In the genomic region with DNA sequence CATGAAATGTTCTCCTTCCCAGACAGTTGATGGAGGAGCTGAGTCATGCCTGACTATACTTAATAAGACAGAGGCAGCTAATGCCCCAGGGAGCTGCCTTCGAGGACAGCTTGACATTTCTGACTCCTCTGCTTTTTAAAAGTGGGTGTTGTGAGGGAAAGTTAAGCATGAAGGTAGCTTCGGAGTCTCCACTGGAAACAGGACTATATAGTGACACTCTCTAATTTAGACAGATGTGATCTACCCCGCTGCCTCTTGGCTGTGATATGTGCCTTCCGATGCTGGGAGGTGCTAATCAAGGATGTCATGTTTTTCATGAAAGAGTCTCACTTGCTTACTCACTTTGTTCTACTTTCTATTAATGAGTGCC, we compare ENCODE assay signal across 8 cellular contexts.
DNase-seq lines count a peak whose midpoint lies in the region; ATAC-seq lines count a peak whose summit lies in the region.

No MANE protein-coding gene starts in this region.

- ATAC-seq in GM19372 (IDR thresholded peaks at IDR 0.05; ENCODE audit: low read depth, unreplicated experiment) (peak; percentile 60), HG03565 (IDR thresholded peaks at IDR 0.05; ENCODE audit: unreplicated experiment) (peak; percentile 55), GM18502 (IDR thresholded peaks at IDR 0.05; ENCODE audit: poor library complexity, unreplicated experiment) (no peak)

- DNase-seq in activated T-cell treated with anti-CD3 and anti-CD28 coated beads, Interleukin-2, amount 50 U/mL, for 48 hours: peak; percentile 58 to 63
- DNase-seq in kidney tubule cell (ENCODE audit: low spot score) (peak; percentile 73), SK-N-DZ (ENCODE audit: low spot score) (no peak)
- DNase-seq in effector CD4-positive, alpha-beta T cell: no peak

- peak overlapping the region; percentile 25 to 80 (median 47); a peak in 19 of 22 replicates for H3K4me2 ChIP-seq in BLaER1 treated with 17β-estradiol and CSF1 and Interleukin-3, amounts not matched to agents 10 nM and 100 nM

- H4K20me1 ChIP-seq in BLaER1 treated with 17β-estradiol and CSF1 and Interleukin-3, amounts not matched to agents 10 nM and 100 nM: no peaks in the 10 kb centered on the region

- H3K4me3 ChIP-seq in BLaER1 treated with 17β-estradiol and CSF1 and Interleukin-3, amounts not matched to agents 10 nM and 100 nM: no peak overlapping the region

- H3K27me3 ChIP-seq in BLaER1 treated with 17β-estradiol and CSF1 and Interleukin-3, amounts not matched to agents 10 nM and 100 nM: no peaks in the 10 kb centered on the region

- H3K36me3 ChIP-seq in BLaER1 treated with 17β-estradiol and CSF1 and Interleukin-3, amounts not matched to agents 10 nM and 100 nM: peaks cover 0 to 13% (median 0%) of the 10 kb centered on the region in 11 experiments; a peak in 4 of 22 replicates

- peak overlapping the region in 9 of 11 experiments; percentile 39 to 67 (median 57); a peak in 17 of 22 replicates for H3K27ac ChIP-seq in BLaER1 treated with 17β-estradiol and CSF1 and Interleukin-3, amounts not matched to agents 10 nM and 100 nM

- peak overlapping the region in 5 of 11 experiments; percentile 5 to 32 (median 14); a peak in 5 of 22 replicates for H3K9ac ChIP-seq in BLaER1 treated with 17β-estradiol and CSF1 and Interleukin-3, amounts not matched to agents 10 nM and 100 nM

- H3K4me1 ChIP-seq in BLaER1 treated with 17β-estradiol and CSF1 and Interleukin-3, amounts not matched to agents 10 nM and 100 nM: peaks cover 17 to 51% (median 36%) of the 10 kb centered on the region in 10 experiments

- 0 out of 22 replicates have a peak, but pooled peaks cover 0 to 7% (median 0%) of the 10 kb centered on the region in 11 experiments for H3K9me3 ChIP-seq in BLaER1 treated with 17β-estradiol and CSF1 and Interleukin-3, amounts not matched to agents 10 nM and 100 nM (replicated peaks in 1 of 11)

Comparison
In these comparisons a context has a peak if more than half of its experiments do, and no peak if none do; other contexts are left out.
1. DNase-seq: peak in activated T-cell treated with anti-CD3 and anti-CD28 coated beads, Interleukin-2, amount 50 U/mL, for 48 hours (2 of 2) and kidney tubule cell (single experiment); none in SK-N-DZ (single experiment) and effector CD4-positive, alpha-beta T cell (single experiment).